In the genomic region with DNA sequence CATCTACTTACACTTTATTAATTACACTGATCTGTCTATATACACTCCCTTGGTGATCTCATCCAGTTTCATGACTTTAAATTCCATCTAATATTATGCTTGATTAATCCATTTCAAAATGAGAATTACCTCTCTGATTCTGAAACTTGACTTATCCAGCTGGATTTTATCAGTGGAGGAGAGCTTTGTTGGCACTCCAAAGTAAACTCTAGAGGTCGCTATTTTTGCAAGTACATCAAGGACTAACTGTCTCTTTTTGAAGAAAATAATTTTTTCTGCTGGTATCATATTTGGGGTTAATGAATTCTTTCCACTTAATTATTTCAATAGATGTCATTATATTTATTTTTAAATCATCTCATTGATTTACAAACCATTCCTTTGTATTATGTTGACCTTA, we compare ENCODE assay signal across 13 cellular contexts.
DNase-seq lines count a peak whose midpoint lies in the region; ATAC-seq, FAIRE-seq and TF ChIP-seq lines count a peak whose summit lies in the region.
"Had no signal": no experiment of that assay in that cellular context is flagged by ENCODE, and none has a peak within 500 bp of the region (broad histone marks: within the 10 kb centered on the region; RNA-seq: fewer than 3 reads in every experiment).

No MANE protein-coding gene starts in this region.

- no peak overlapping the region for H3K4me3 ChIP-seq in liver (ENCODE audit: low read depth in 1 of 3, low read length in 3 of 3)
- H3K4me3 ChIP-seq: mucosa of descending colon had no signal

- no peak overlapping the region for H3K9ac ChIP-seq in liver (ENCODE audit: low read depth in 1 of 2, low read length in 2 of 2)

- no peaks in the 10 kb centered on the region for H3K4me1 Mint-ChIP-seq in activated CD4-positive, alpha-beta T cell treated with anti-CD3 and anti-CD28 coated beads for 36 hours
- H3K4me1 Mint-ChIP-seq in activated CD4-positive, alpha-beta T cell treated with anti-CD3 and anti-CD28 coated beads, Interleukin-2, amount 10 ng/mL, durations not matched to agents 7 days and 5 days: no peaks in the 10 kb centered on the region
- no peaks in the 10 kb centered on the region for H3K4me1 Mint-ChIP-seq in stimulated activated naive CD8-positive, alpha-beta T cell treated with anti-CD3 and anti-CD28 coated beads, Interleukin-15, amount 100 ng/mL, for 72 hours

- peak; percentile 10 for TF ChIP-seq CTCF in liver (IDR thresholded peaks at IDR 0.05; ENCODE audit: low read depth, low read length, missing input control)

- TF ChIP-seq RAD21 in Ishikawa (IDR thresholded peaks at IDR 0.05; ENCODE audit: low read depth): peak; percentile 34
- TF ChIP-seq RAD21 in liver (IDR thresholded peaks at IDR 0.05): peak in 1 of 2 donors; percentile 17

- no peaks in the 10 kb centered on the region for H3K36me3 ChIP-seq in liver (ENCODE audit: control insufficient read depth in 4 of 4, insufficient read depth in 3 of 4, low read depth in 1 of 4, low read length in 3 of 4)

- H3K27ac Mint-ChIP-seq in activated CD4-positive, alpha-beta T cell treated with anti-CD3 and anti-CD28 coated beads for 36 hours: no peak overlapping the region
- H3K27ac Mint-ChIP-seq in activated CD4-positive, alpha-beta T cell treated with anti-CD3 and anti-CD28 coated beads, Interleukin-2, amount 10 ng/mL, durations not matched to agents 7 days and 5 days: no peak overlapping the region
- no peak overlapping the region for H3K27ac Mint-ChIP-seq in stimulated activated naive CD8-positive, alpha-beta T cell treated with anti-CD3 and anti-CD28 coated beads, Interleukin-15, amount 100 ng/mL, for 72 hours
- H3K27ac Mint-ChIP-seq: stimulated activated naive CD8-positive, alpha-beta T cell treated with anti-CD3 and anti-CD28 coated beads, Interleukin-15, Interleukin-2, amounts not matched to agents 100 ng/mL and 50 ng/mL, for 24 hours had no signal

- no peaks in the 10 kb centered on the region for H3K36me3 Mint-ChIP-seq in activated CD4-positive, alpha-beta T cell treated with anti-CD3 and anti-CD28 coated beads for 36 hours (ENCODE audit: low read depth)
- no peaks in the 10 kb centered on the region for H3K36me3 Mint-ChIP-seq in activated CD4-positive, alpha-beta T cell treated with anti-CD3 and anti-CD28 coated beads, Interleukin-2, amount 10 ng/mL, durations not matched to agents 7 days and 5 days (ENCODE audit: low read depth)

- CTCF ChIA-PET in activated CD4-positive, alpha-beta T cell treated with anti-CD3 and anti-CD28 coated beads for 36 hours (lab: Charles Lee): no interaction called here
- CTCF ChIA-PET in activated CD4-positive, alpha-beta T cell treated with anti-CD3 and anti-CD28 coated beads, Interleukin-2, amount 10 ng/mL, durations not matched to agents 7 days and 5 days (lab: Charles Lee): no interaction called here

- POLR2A ChIA-PET in activated CD4-positive, alpha-beta T cell treated with anti-CD3 and anti-CD28 coated beads for 36 hours (lab: Charles Lee): no interaction called here
- POLR2A ChIA-PET in activated CD4-positive, alpha-beta T cell treated with anti-CD3 and anti-CD28 coated beads, Interleukin-2, amount 10 ng/mL, durations not matched to agents 7 days and 5 days (lab: Charles Lee): no interaction called here

- H3K4me1 ChIP-seq in liver (ENCODE audit: control insufficient read depth in 4 of 4, insufficient read depth in 4 of 4, low read length in 3 of 4): no peaks in the 10 kb centered on the region

- DNase-seq in amniotic epithelial cell (ENCODE audit: low read depth): peak; percentile 31
- no peak for DNase-seq in activated CD4-positive, alpha-beta T cell treated with anti-CD3 and anti-CD28 coated beads for 36 hours
- DNase-seq in SW 1271 (lab: John Stamatoyannopoulos, UW): no peak
- DNase-seq in activated CD4-positive, alpha-beta T cell treated with anti-CD3 and anti-CD28 coated beads, Interleukin-2, amount 10 ng/mL, durations not matched to agents 7 days and 5 days: no peak
- DNase-seq in stimulated activated naive CD8-positive, alpha-beta T cell treated with anti-CD3 and anti-CD28 coated beads, Interleukin-15, amount 100 ng/mL, for 72 hours: no peak
- DNase-seq: activated CD8-positive, alpha-beta memory T cell treated with anti-CD3 and anti-CD28 coated beads, Interleukin-2, amount 50 U/mL, for 48 hours; EL; mucosa of descending colon had no signal

- intact Hi-C loops in activated CD4-positive, alpha-beta T cell treated with anti-CD3 and anti-CD28 coated beads for 36 hours (cut with DNase I, micrococcal nuclease): loop anchor here (5.0 to 10.0 kb wide), 2 partner anchors 238 to 835 kb away; no protein-coding TSS in a partner anchor

- H3K4me3 Mint-ChIP-seq in activated CD4-positive, alpha-beta T cell treated with anti-CD3 and anti-CD28 coated beads for 36 hours: no peak overlapping the region
- no peak overlapping the region for H3K4me3 Mint-ChIP-seq in activated CD4-positive, alpha-beta T cell treated with anti-CD3 and anti-CD28 coated beads, Interleukin-2, amount 10 ng/mL, durations not matched to agents 7 days and 5 days
- H3K4me3 Mint-ChIP-seq in stimulated activated naive CD8-positive, alpha-beta T cell treated with anti-CD3 and anti-CD28 coated beads, Interleukin-15, amount 100 ng/mL, for 72 hours: no peak overlapping the region
- H3K4me3 Mint-ChIP-seq: stimulated activated naive CD8-positive, alpha-beta T cell treated with anti-CD3 and anti-CD28 coated beads, Interleukin-15, Interleukin-2, amounts not matched to agents 100 ng/mL and 50 ng/mL, for 24 hours had no signal

- H3K9me3 ChIP-seq in liver (ENCODE audit: control insufficient read depth in 4 of 4, low read length in 3 of 4): no peaks in the 10 kb centered on the region
- H3K9me3 ChIP-seq: mucosa of descending colon had no signal

- no peak overlapping the region for H3K27ac ChIP-seq in liver (ENCODE audit: low read depth in 1 of 2, low read length in 2 of 2)

- H3K27me3 ChIP-seq in liver (ENCODE audit: control insufficient read depth in 4 of 4, insufficient read depth in 4 of 4, low read length in 3 of 4): no peaks in the 10 kb centered on the region

- TF ChIP-seq EP300 in Ishikawa (IDR thresholded peaks at IDR 0.05; ENCODE audit: borderline replicate concordance): no peak

- peak; percentile 83 for FAIRE-seq in G401.6 (lab: Jason Lieb, UNC)
- FAIRE-seq: GM19239 had no signal

- ATAC-seq in activated CD4-positive, alpha-beta T cell treated with anti-CD3 and anti-CD28 coated beads for 36 hours: no peak
- ATAC-seq in stimulated activated naive CD8-positive, alpha-beta T cell treated with anti-CD3 and anti-CD28 coated beads, Interleukin-15, amount 100 ng/mL, for 72 hours: no peak
- ATAC-seq: mucosa of descending colon had no signal

- no peaks in the 10 kb centered on the region for H3K9me3 Mint-ChIP-seq in activated CD4-positive, alpha-beta T cell treated with anti-CD3 and anti-CD28 coated beads for 36 hours (ENCODE audit: low read depth)
- H3K9me3 Mint-ChIP-seq in activated CD4-positive, alpha-beta T cell treated with anti-CD3 and anti-CD28 coated beads, Interleukin-2, amount 10 ng/mL, durations not matched to agents 7 days and 5 days: no peaks in the 10 kb centered on the region
- H3K9me3 Mint-ChIP-seq in stimulated activated naive CD8-positive, alpha-beta T cell treated with anti-CD3 and anti-CD28 coated beads, Interleukin-15, amount 100 ng/mL, for 72 hours: no peaks in the 10 kb centered on the region
- H3K9me3 Mint-ChIP-seq: stimulated activated naive CD8-positive, alpha-beta T cell treated with anti-CD3 and anti-CD28 coated beads, Interleukin-15, Interleukin-2, amounts not matched to agents 100 ng/mL and 50 ng/mL, for 24 hours had no signal

- H3K27me3 Mint-ChIP-seq in activated CD4-positive, alpha-beta T cell treated with anti-CD3 and anti-CD28 coated beads for 36 hours: no peaks in the 10 kb centered on the region
- H3K27me3 Mint-ChIP-seq in activated CD4-positive, alpha-beta T cell treated with anti-CD3 and anti-CD28 coated beads, Interleukin-2, amount 10 ng/mL, durations not matched to agents 7 days and 5 days: no peaks in the 10 kb centered on the region
- no peaks in the 10 kb centered on the region for H3K27me3 Mint-ChIP-seq in stimulated activated naive CD8-positive, alpha-beta T cell treated with anti-CD3 and anti-CD28 coated beads, Interleukin-15, amount 100 ng/mL, for 72 hours
- H3K27me3 Mint-ChIP-seq: stimulated activated naive CD8-positive, alpha-beta T cell treated with anti-CD3 and anti-CD28 coated beads, Interleukin-15, Interleukin-2, amounts not matched to agents 100 ng/mL and 50 ng/mL, for 24 hours had no signal

- 9% methylated on average over 1 of the region's 1 CpG for WGBS in liver

TF ChIP-seq in Ishikawa, 13 proteins besides CTCF, POLR2A, EP300 and RAD21 (continues in another document):
- TF ChIP-seq TAF1 (IDR thresholded peaks at IDR 0.05; ENCODE audit: low read depth): no peak
- no peak for TF ChIP-seq CEBPB (IDR thresholded peaks at IDR 0.05)
- TF ChIP-seq, protein P1, sequence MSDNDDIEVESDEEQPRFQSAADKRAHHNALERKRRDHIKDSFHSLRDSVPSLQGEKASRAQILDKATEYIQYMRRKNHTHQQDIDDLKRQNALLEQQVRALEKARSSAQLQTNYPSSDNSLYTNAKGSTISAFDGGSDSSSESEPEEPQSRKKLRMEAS (IDR thresholded peaks at IDR 0.05): no peak
- no peak for TF ChIP-seq EGR1 (IDR thresholded peaks at IDR 0.05)
- TF ChIP-seq CREB1 (IDR thresholded peaks at IDR 0.05; ENCODE audit: low read depth): no peak
- TF ChIP-seq TCF12 (IDR thresholded peaks at IDR 0.05; ENCODE audit: low read depth): no peak
- TF ChIP-seq YY1 (IDR thresholded peaks at IDR 0.05; ENCODE audit: low read depth): no peak
- no peak for TF ChIP-seq TEAD4 (IDR thresholded peaks at IDR 0.05)
- TF ChIP-seq NFIC (IDR thresholded peaks at IDR 0.05): no peak

TF ChIP-seq in liver, 16 proteins besides CTCF, POLR2A, EP300 and RAD21 (continues in another document):
- no peak for TF ChIP-seq RXRA (IDR thresholded peaks at IDR 0.05)
